15 cellular contexts compared by ENCODE assay signal in the genomic region with DNA sequence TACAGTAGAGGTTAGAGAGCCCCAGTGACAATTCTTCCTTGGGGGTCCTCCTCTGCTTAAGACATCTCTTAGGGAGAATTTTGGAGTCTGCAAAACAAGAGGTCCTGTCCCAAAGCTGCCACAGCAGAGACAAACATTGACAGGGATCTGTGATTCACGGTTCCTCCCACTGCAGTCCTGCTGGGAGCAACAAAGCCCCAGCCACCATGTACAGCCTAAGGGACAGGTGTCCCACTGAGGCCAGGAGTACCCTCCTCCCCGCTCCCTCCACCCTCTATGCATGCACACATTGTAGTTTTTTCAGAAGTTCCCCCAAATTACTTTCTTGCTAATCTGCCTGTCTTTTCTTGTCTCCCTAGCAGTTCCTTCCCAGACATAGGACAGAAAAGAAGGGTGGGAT. TPM values are rescaled to one million over a fixed set of nuclear protein-coding genes. Genes with fewer than 3 reads are reported as not detected.
DNase-seq lines count a peak whose midpoint lies in the region; ATAC-seq and TF ChIP-seq lines count a peak whose summit lies in the region.
"Had no signal": no experiment of that assay in that cellular context is flagged by ENCODE, and none has a peak within 500 bp of the region (broad histone marks: within the 10 kb centered on the region; RNA-seq: fewer than 3 reads in every experiment).

No MANE protein-coding gene starts in this region.

- no peaks in the 10 kb centered on the region; the same call in 1 of the 2 replicates for H3K9me2 ChIP-seq in GM23338 (ENCODE audit: insufficient read depth)

- H3F3A ChIP-seq in GM23338 (replicated peaks; ENCODE audit: low read depth) = no peaks in the 10 kb centered on the region

- H3K4me3 ChIP-seq in GM23338 (no peak overlapping the region), esophagus muscularis mucosa (no peak overlapping the region), neuronal stem cell (ENCODE audit: low read length in 2 of 2) (no peak overlapping the region)
- H3K4me3 ChIP-seq: BLaER1 treated with 17β-estradiol and CSF1 and Interleukin-3, amounts not matched to agents 10 nM and 100 nM; GM12878 had no signal

- no peak overlapping the region for H3K27ac ChIP-seq in GM23338 (ENCODE audit: low read depth)
- no peak overlapping the region for H3K27ac ChIP-seq in esophagus muscularis mucosa (replicated peaks in 1 of 4)
- no peak overlapping the region for H3K27ac ChIP-seq in neuronal stem cell (replicated peaks; ENCODE audit: low read length)
- H3K27ac ChIP-seq: BLaER1 treated with 17β-estradiol and CSF1 and Interleukin-3, amounts not matched to agents 10 nM and 100 nM had no signal

- H3K79me2 ChIP-seq in GM23338 (replicated peaks; ENCODE audit: insufficient read depth) = no peaks in the 10 kb centered on the region

- ATAC-seq in GM23338 = peak; percentile 82
- ATAC-seq: GM12878 had no signal

- H2BK120ac ChIP-seq in neuronal stem cell (ENCODE audit: low read depth, low read length) = no peak overlapping the region

- no peaks in the 10 kb centered on the region for H4K20me1 ChIP-seq in GM23338 (replicated peaks; ENCODE audit: insufficient read depth)
- H4K20me1 ChIP-seq: BLaER1 treated with 17β-estradiol and CSF1 and Interleukin-3, amounts not matched to agents 10 nM and 100 nM had no signal

- DNase-seq in GM23338 (ENCODE audit: low spot score) (no peak), NCI-H69 (lab: John Stamatoyannopoulos, UW) (peak; percentile 55), esophagus muscularis mucosa (ENCODE audit: extremely low spot score) (peak; percentile 31), neuronal stem cell (ENCODE audit: low spot score) (no peak), chondrocyte (ENCODE audit: low spot score) (no peak), DMS53 treated with DMSO at 0.1 percent for 48 hours (lab: John Stamatoyannopoulos, UW; ENCODE audit: unreplicated experiment) (no peak), GM13977 (ENCODE audit: low spot score) (no peak)
- DNase-seq in effector CD4-positive, alpha-beta T cell = no peak
- DNase-seq: 8988T; ACHN; CD4-positive, CD25-positive, alpha-beta regulatory T cell; DMS53; H9 had no signal

- H3K9me3 Mint-ChIP-seq in GM23338 (no peaks in the 10 kb centered on the region), chondrocyte (ENCODE audit: low read depth) (no peaks in the 10 kb centered on the region)
- H3K9me3 Mint-ChIP-seq: H9 had no signal

- TF ChIP-seq EP300 in esophagus muscularis mucosa (IDR thresholded peaks at IDR 0.05) = no peak

- no peak overlapping the region for H3K27ac Mint-ChIP-seq in GM23338
- no peak overlapping the region for H3K27ac Mint-ChIP-seq in chondrocyte (ENCODE audit: unreplicated experiment)
- H3K27ac Mint-ChIP-seq: CD4-positive, CD25-positive, alpha-beta regulatory T cell had no signal

- intact Hi-C loops in esophagus muscularis mucosa (cut with DNase I) = no loop called here

- H4K8ac ChIP-seq in neuronal stem cell (ENCODE audit: low read depth, low read length) = no peak overlapping the region

- H3K9ac ChIP-seq in neuronal stem cell (ENCODE audit: low read depth, low read length, poor library complexity) = no peak overlapping the region
- H3K9ac ChIP-seq: BLaER1 treated with 17β-estradiol and CSF1 and Interleukin-3, amounts not matched to agents 10 nM and 100 nM had no signal

- H3K36me3 Mint-ChIP-seq in GM23338 (ENCODE audit: low read depth) = no peaks in the 10 kb centered on the region
- H3K36me3 Mint-ChIP-seq in chondrocyte (ENCODE audit: low read depth) = no peaks in the 10 kb centered on the region
- H3K36me3 Mint-ChIP-seq: CD4-positive, CD25-positive, alpha-beta regulatory T cell had no signal

- H3K4me1 ChIP-seq in GM23338 (ENCODE audit: insufficient read depth) (peaks cover 12% of the 10 kb centered on the region), esophagus muscularis mucosa (no peaks in the 10 kb centered on the region), neuronal stem cell (ENCODE audit: control insufficient read depth in 2 of 2, insufficient read depth in 1 of 2, low read depth in 1 of 2, low read length in 2 of 2) (peaks cover 5 to 8% of the 10 kb centered on the region in 2 donors)
- H3K4me1 ChIP-seq: BLaER1 treated with 17β-estradiol and CSF1 and Interleukin-3, amounts not matched to agents 10 nM and 100 nM had no signal

- no peak overlapping the region for H3K14ac ChIP-seq in neuronal stem cell (ENCODE audit: low read length)

- no peaks in the 10 kb centered on the region for H3K79me1 ChIP-seq in neuronal stem cell (ENCODE audit: low read depth, low read length)

- H3K36me3 ChIP-seq in GM23338 (ENCODE audit: insufficient read depth) = no peaks in the 10 kb centered on the region
- H3K36me3 ChIP-seq in esophagus muscularis mucosa = no peaks in the 10 kb centered on the region
- no peaks in the 10 kb centered on the region for H3K36me3 ChIP-seq in neuronal stem cell (replicated peaks in 1 of 2; ENCODE audit: control insufficient read depth in 2 of 2, insufficient read depth in 2 of 2, low read length in 2 of 2)
- H3K36me3 ChIP-seq: BLaER1 treated with 17β-estradiol and CSF1 and Interleukin-3, amounts not matched to agents 10 nM and 100 nM had no signal

- H3K4me1 Mint-ChIP-seq in GM23338 = peaks cover 18% of the 10 kb centered on the region
- H3K4me1 Mint-ChIP-seq in chondrocyte (ENCODE audit: low read depth) = peaks cover 9% of the 10 kb centered on the region
- H3K4me1 Mint-ChIP-seq: CD4-positive, CD25-positive, alpha-beta regulatory T cell had no signal

- H2BK5ac ChIP-seq in neuronal stem cell (ENCODE audit: low read length) = no peak overlapping the region

- H2AFZ ChIP-seq in GM23338 = no peak overlapping the region
- peak overlapping the region; percentile 48 for H2AFZ ChIP-seq in neuronal stem cell (ENCODE audit: low read length)

- H2BK12ac ChIP-seq in neuronal stem cell (ENCODE audit: low read length) = no peak overlapping the region

- in situ Hi-C loops in GM13977 (cut with MboI; ENCODE audit: low pct_unique_long_range_greater_than_20kb, low sequenced_read_pairs, unreplicated experiment) = no loop called here

- no peak overlapping the region for H3K4ac ChIP-seq in neuronal stem cell (ENCODE audit: low read length)

- H3K4me3 Mint-ChIP-seq in GM23338 (no peak overlapping the region), chondrocyte (ENCODE audit: unreplicated experiment) (no peak overlapping the region)
- H3K4me3 Mint-ChIP-seq: H9 had no signal

- no peak overlapping the region for H3K18ac ChIP-seq in neuronal stem cell (ENCODE audit: low read length)

- H3K9me3 ChIP-seq in esophagus muscularis mucosa (no peaks in the 10 kb centered on the region), neuronal stem cell (replicated peaks in 1 of 2; ENCODE audit: control insufficient read depth in 2 of 2, insufficient read depth in 1 of 2, low read depth in 1 of 2, low read length in 2 of 2) (no peaks in the 10 kb centered on the region)
- H3K9me3 ChIP-seq: BLaER1 treated with 17β-estradiol and CSF1 and Interleukin-3, amounts not matched to agents 10 nM and 100 nM had no signal

- no peak overlapping the region for H3K23ac ChIP-seq in neuronal stem cell (ENCODE audit: low read depth, low read length, poor library complexity)

- no peak for TF ChIP-seq POLR2A in esophagus muscularis mucosa (IDR thresholded peaks at IDR 0.05; ENCODE audit: low read depth)

- no peaks in the 10 kb centered on the region for H3K27me3 ChIP-seq in GM23338 (ENCODE audit: insufficient read depth)
- H3K27me3 ChIP-seq in esophagus muscularis mucosa = no peaks in the 10 kb centered on the region
- no peaks in the 10 kb centered on the region for H3K27me3 ChIP-seq in neuronal stem cell (ENCODE audit: control insufficient read depth in 3 of 3, insufficient read depth in 3 of 3, low read depth in 1 of 3, low read length in 3 of 3)
- H3K27me3 ChIP-seq: BLaER1 treated with 17β-estradiol and CSF1 and Interleukin-3, amounts not matched to agents 10 nM and 100 nM had no signal

- no peak overlapping the region for H2AK5ac ChIP-seq in neuronal stem cell (ENCODE audit: low read depth, low read length)

- peaks cover 6% of the 10 kb centered on the region for H3K27me3 Mint-ChIP-seq in GM23338 (ENCODE audit: insufficient read depth, low read depth, poor library complexity)
- no peaks in the 10 kb centered on the region for H3K27me3 Mint-ChIP-seq in chondrocyte (ENCODE audit: low read depth)
- H3K27me3 Mint-ChIP-seq: CD4-positive, CD25-positive, alpha-beta regulatory T cell had no signal

- no peak for TF ChIP-seq CTCF in GM23338 (conservative IDR thresholded peaks at IDR 0.05; ENCODE audit: low read depth in 2 of 2)
- TF ChIP-seq CTCF in esophagus muscularis mucosa (IDR thresholded peaks at IDR 0.05) = no peak
- TF ChIP-seq CTCF in chondrocyte (IDR thresholded peaks at IDR 0.05) = no peak
- no peak for TF ChIP-seq CTCF in GM13977 (IDR thresholded peaks at IDR 0.05; ENCODE audit: extremely low read depth, insufficient read depth, missing control alignments)

- 100% methylated on average over 1 of the region's 2 CpGs for WGBS in esophagus muscularis mucosa
- no CpG with 5 or more reads among the region's 2 CpGs for WGBS in neuronal stem cell (ENCODE audit: extremely low coverage in 2 of 2, insufficient read length in 2 of 2, insufficient replicate concordance in 1 of 2), 2 donors

- no peak overlapping the region for H4K91ac ChIP-seq in neuronal stem cell (ENCODE audit: low read depth, low read length, poor library complexity)

- no peak overlapping the region for H2BK15ac ChIP-seq in neuronal stem cell (ENCODE audit: low read length)

- H3K4me2 ChIP-seq in GM23338 = no peak overlapping the region
- no peak overlapping the region for H3K4me2 ChIP-seq in neuronal stem cell (ENCODE audit: insufficient read depth, low read length, poor library complexity, severe bottlenecking)
- H3K4me2 ChIP-seq: BLaER1 treated with 17β-estradiol and CSF1 and Interleukin-3, amounts not matched to agents 10 nM and 100 nM had no signal

TF ChIP-seq in GM23338, 12 proteins besides CTCF, POLR2A, EP300 and RAD21 (continues in another document):
- TF ChIP-seq EZH2phosphoT487 (IDR thresholded peaks at IDR 0.05; ENCODE audit: unreplicated experiment) = no peak
- no peak for TF ChIP-seq STAT1 (IDR thresholded peaks at IDR 0.05; ENCODE audit: unreplicated experiment)

RNA-seq across cellular contexts. Expression of gene PRICKLE1, which starts 13.7 kb away (rescaled TPM):
- 13.7 and 51.7 TPM in 2 replicates for total RNA-seq in GM23338 (2014; rRNA removed; shearing (Covaris generic))
- polyA plus RNA-seq in GM23338 (2016; fragmentation: Nextera tagmentation; extraction: Ambion mirVana) = 7.7 and 12.8 TPM in 2 replicates
- 10 to 100 TPM; 12.5 to 36.9 (median 24.4) TPM for total RNA-seq in esophagus muscularis mucosa
- polyA plus RNA-seq in neuronal stem cell (2013, experiment 1 of 2) = 3.9 TPM
- polyA plus RNA-seq in neuronal stem cell (2013, experiment 2 of 2) = 3.9 TPM
- total RNA-seq in chondrocyte = 30.3 to 62.8 TPM (median 32.0 TPM) in 3 replicates

Comparison
In these comparisons a context has a peak if more than half of its experiments do, and no peak if none do; other contexts are left out.
1. DNase-seq: peak in NCI-H69 (single experiment) and esophagus muscularis mucosa (single experiment); none in GM23338 (single experiment), neuronal stem cell (single experiment), chondrocyte (single experiment), DMS53 treated with DMSO at 0.1 percent for 48 hours (single experiment), GM13977 (single experiment) and effector CD4-positive, alpha-beta T cell (single experiment).